1 cellular context compared by ENCODE assay signal in the genomic region with DNA sequence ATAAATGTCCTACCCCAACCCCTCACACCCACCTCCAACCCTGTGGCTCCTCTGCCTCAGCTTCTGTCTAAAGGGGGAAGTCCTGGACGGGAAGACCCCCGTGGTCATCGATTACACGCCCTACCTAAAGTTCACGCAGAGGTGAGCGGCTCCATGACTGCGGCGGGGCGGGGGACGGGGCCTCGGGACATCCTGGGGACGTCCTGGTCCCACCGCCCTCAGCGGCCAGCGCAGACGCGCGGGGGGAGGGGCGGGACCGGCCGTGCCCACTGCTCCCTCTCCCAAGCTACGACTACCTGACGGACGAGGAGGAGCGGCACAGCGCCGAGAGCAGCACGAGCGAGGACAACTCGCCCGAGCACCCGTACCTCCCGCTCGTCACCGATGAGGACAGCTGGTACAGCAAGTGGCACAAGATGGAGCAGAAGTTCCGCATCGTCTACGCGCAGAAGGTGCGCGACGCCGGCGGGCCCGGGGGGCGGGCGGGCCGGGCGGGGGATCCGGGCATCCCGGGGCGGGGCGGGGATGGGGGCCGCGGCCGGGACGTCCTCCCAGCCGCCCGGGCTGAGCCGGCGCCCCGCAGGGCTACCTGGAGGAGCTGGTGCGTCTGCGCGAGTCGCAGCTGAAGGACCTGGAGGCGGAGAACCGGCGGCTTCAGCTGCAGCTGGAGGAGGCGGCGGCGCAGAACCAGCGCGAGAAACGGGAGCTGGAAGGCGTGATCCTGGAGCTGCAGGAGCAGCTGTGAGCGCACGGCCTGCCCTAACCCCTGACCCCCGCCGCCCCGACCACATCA.
TF ChIP-seq lines count a peak whose summit lies in the region.

No MANE protein-coding gene starts in this region.

TF ChIP-seq in GM12878, 131 proteins besides CTCF, POLR2A, EP300 and RAD21:
- TF ChIP-seq, protein P1, sequence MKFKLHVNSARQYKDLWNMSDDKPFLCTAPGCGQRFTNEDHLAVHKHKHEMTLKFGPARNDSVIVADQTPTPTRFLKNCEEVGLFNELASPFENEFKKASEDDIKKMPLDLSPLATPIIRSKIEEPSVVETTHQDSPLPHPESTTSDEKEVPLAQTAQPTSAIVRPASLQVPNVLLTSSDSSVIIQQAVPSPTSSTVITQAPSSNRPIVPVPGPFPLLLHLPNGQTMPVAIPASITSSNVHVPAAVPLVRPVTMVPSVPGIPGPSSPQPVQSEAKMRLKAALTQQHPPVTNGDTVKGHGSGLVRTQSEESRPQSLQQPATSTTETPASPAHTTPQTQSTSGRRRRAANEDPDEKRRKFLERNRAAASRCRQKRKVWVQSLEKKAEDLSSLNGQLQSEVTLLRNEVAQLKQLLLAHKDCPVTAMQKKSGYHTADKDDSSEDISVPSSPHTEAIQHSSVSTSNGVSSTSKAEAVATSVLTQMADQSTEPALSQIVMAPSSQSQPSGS (IDR thresholded peaks at IDR 0.05; ENCODE audit: low read length), result no peak
- TF ChIP-seq USF1 (IDR thresholded peaks at IDR 0.05; ENCODE audit: borderline replicate concordance, extremely low read length, insufficient read depth, low read depth, low read length), result no peak
